ENCODE assay signal across 10 cellular contexts in the genomic region with DNA sequence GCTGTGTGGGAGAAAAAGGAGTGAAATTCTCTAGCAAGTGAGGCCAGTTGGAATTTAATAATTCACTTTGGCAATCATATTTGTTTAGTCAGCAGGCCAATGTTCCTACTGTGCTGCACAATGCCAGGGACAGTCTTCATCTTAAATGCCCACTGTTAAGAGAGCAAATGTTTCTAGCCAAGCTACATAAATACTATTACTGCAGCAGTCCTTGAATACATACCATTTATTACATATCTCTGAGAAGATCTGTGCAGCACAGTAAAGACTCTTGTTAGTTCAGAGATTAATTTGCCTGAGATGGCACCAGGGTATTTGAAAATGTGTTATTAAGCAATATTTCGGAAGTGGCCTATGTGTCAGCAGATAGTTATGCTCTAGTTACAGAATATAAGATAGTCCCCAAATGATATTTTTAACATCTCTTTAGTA.
DNase-seq lines count a peak whose midpoint lies in the region; ATAC-seq and TF ChIP-seq lines count a peak whose summit lies in the region.
"Had no signal": no experiment of that assay in that cellular context is flagged by ENCODE, and none has a peak within 500 bp of the region (broad histone marks: within the 10 kb centered on the region; RNA-seq: fewer than 3 reads in every experiment).

No MANE protein-coding gene starts in this region.

- H3K9me3 Mint-ChIP-seq in CD14-positive monocyte, result no peaks in the 10 kb centered on the region

- ATAC-seq in HG02759 (IDR thresholded peaks at IDR 0.05; ENCODE audit: unreplicated experiment), result no peak
- ATAC-seq: stimulated activated naive CD8-positive, alpha-beta T cell treated with anti-CD3 and anti-CD28 coated beads, Interleukin-15, Interleukin-2, amounts not matched to agents 100 U/mL and 50 U/mL, for 24 hours had no signal

- H3F3A ChIP-seq in SK-N-SH (replicated peaks; ENCODE audit: insufficient read depth) (peaks cover 16% of the 10 kb centered on the region), smooth muscle cell (ENCODE audit: low read depth) (peaks cover 17% of the 10 kb centered on the region)

- H2AFZ ChIP-seq in SK-N-SH (ENCODE audit: low read depth) (no peak overlapping the region; the same call in 1 of the 2 replicates), smooth muscle cell (ENCODE audit: low read depth) (peak overlapping the region; percentile 5)

- no peak for TF ChIP-seq EP300 in SK-N-SH (IDR thresholded peaks at IDR 0.05; ENCODE audit: borderline replicate concordance in 1 of 2, low read depth in 1 of 2, low read length in 1 of 2)

- peaks cover 3 to 10% of the 10 kb centered on the region in 2 experiments for H3K36me3 ChIP-seq in SK-N-SH (replicated peaks in 1 of 2; ENCODE audit: control insufficient read depth in 1 of 2, insufficient read depth in 2 of 2, low read length in 1 of 2)
- H3K36me3 ChIP-seq in smooth muscle cell (ENCODE audit: low read depth), result no peaks in the 10 kb centered on the region

- TF ChIP-seq CTCF in SK-N-SH (IDR thresholded peaks at IDR 0.05) (no peak), smooth muscle cell (IDR thresholded peaks at IDR 0.05; ENCODE audit: borderline replicate concordance, insufficient read depth, poor library complexity, severe bottlenecking) (no peak), CD14-positive monocyte (IDR thresholded peaks at IDR 0.05) (no peak)

- H3K4me3 ChIP-seq in SK-N-SH (ENCODE audit: low read depth in 2 of 2, low read length in 1 of 2) (no peak overlapping the region; a peak in 1 of 4 replicates), smooth muscle cell (no peak overlapping the region)

- intact Hi-C loops in CD14-positive monocyte (cut with micrococcal nuclease), result no loop called here

- H3K27me3 ChIP-seq in SK-N-SH (ENCODE audit: insufficient read depth) (no peaks in the 10 kb centered on the region), smooth muscle cell (ENCODE audit: low read depth) (no peaks in the 10 kb centered on the region)

- H3K36me3 Mint-ChIP-seq in CD14-positive monocyte, result no peaks in the 10 kb centered on the region

- no peaks in the 10 kb centered on the region for H3K9me3 ChIP-seq in SK-N-SH
- H3K9me3 ChIP-seq in smooth muscle cell (replicated peaks; ENCODE audit: low read depth), result no peaks in the 10 kb centered on the region

- H3K27me3 Mint-ChIP-seq in CD14-positive monocyte (ENCODE audit: low read depth in 3 of 3), result peaks cover 0 to 6% (median 4%) of the 10 kb centered on the region in 3 donors

- H3K4me2 ChIP-seq in SK-N-SH (peak overlapping the region; percentile 46), smooth muscle cell (peak overlapping the region; percentile 56)

- H3K79me2 ChIP-seq in SK-N-SH (ENCODE audit: insufficient read depth) (peaks cover 12% of the 10 kb centered on the region; the same call in 1 of the 2 replicates), smooth muscle cell (ENCODE audit: low read depth) (no peaks in the 10 kb centered on the region)

- H3K27ac ChIP-seq in SK-N-SH (ENCODE audit: low read depth in 2 of 2, low read length in 1 of 2) (peak overlapping the region; percentile 22 to 71; a peak in 3 of 4 replicates), smooth muscle cell (ENCODE audit: low read depth) (peak overlapping the region; percentile 82)

- H3K4me3 Mint-ChIP-seq in CD14-positive monocyte, result no peak overlapping the region

- H3K9ac ChIP-seq in SK-N-SH (peak overlapping the region; percentile 39; the same call in 1 of the 2 replicates), smooth muscle cell (ENCODE audit: low read depth) (no peak overlapping the region)

- peaks cover 2 to 24% of the 10 kb centered on the region in 2 experiments for H3K4me1 ChIP-seq in SK-N-SH (ENCODE audit: control insufficient read depth in 1 of 2, insufficient read depth in 2 of 2, low read depth in 1 of 2, low read length in 1 of 2)
- H3K4me1 ChIP-seq in smooth muscle cell (ENCODE audit: low read depth), result peaks cover 27% of the 10 kb centered on the region

- WGBS in SK-N-SH (ENCODE audit: low lambda C conversion rate), result 40% methylated on average over 1 of the region's 1 CpG
- 29% methylated on average over 1 of the region's 1 CpG for WGBS in smooth muscle cell (ENCODE audit: low lambda C conversion rate)

- no peaks in the 10 kb centered on the region for H3K9me2 ChIP-seq in SK-N-SH

- H4K20me1 ChIP-seq in SK-N-SH (ENCODE audit: insufficient read depth) (no peaks in the 10 kb centered on the region), smooth muscle cell (ENCODE audit: low read depth) (no peaks in the 10 kb centered on the region)

- CTCF ChIA-PET in SK-N-SH (lab: Yijun Ruan, JAX), result interaction anchor here (2.1 kb wide), 1 partner anchor 11 kb away, joined by 7 read pairs; no protein-coding TSS in a partner anchor

- DNase-seq in HT1080 (ENCODE audit: low read depth) (peak; percentile 62), SK-N-SH (no peak), foreskin melanocyte (peak; percentile 51), smooth muscle cell (lab: John Stamatoyannopoulos, UW; ENCODE audit: unreplicated experiment) (no peak), CD14-positive monocyte (ENCODE audit: low spot score) (no peak)
- DNase-seq in activated naive CD4-positive, alpha-beta T cell treated with Interleukin-2 at 50 U/mL for 16 hours, result no peak
- DNase-seq in activated CD8-positive, alpha-beta memory T cell treated with anti-CD3 and anti-CD28 coated beads, Interleukin-2, amount 50 U/mL, for 48 hours, result no peak
- DNase-seq: MV-4-11; stimulated activated naive CD8-positive, alpha-beta T cell treated with anti-CD3 and anti-CD28 coated beads, Interleukin-15, Interleukin-2, amounts not matched to agents 100 U/mL and 50 U/mL, for 24 hours had no signal

- POLR2A ChIA-PET in SK-N-SH (lab: Yijun Ruan, JAX), result no interaction called here

- H3K27ac Mint-ChIP-seq in CD14-positive monocyte, result no peak overlapping the region

- no peaks in the 10 kb centered on the region for H3K4me1 Mint-ChIP-seq in CD14-positive monocyte

- no peak for TF ChIP-seq RAD21 in SK-N-SH (IDR thresholded peaks at IDR 0.05; ENCODE audit: low read length)

TF ChIP-seq in SK-N-SH, 30 proteins besides CTCF, POLR2A, EP300 and RAD21:
- TF ChIP-seq, protein P1, sequence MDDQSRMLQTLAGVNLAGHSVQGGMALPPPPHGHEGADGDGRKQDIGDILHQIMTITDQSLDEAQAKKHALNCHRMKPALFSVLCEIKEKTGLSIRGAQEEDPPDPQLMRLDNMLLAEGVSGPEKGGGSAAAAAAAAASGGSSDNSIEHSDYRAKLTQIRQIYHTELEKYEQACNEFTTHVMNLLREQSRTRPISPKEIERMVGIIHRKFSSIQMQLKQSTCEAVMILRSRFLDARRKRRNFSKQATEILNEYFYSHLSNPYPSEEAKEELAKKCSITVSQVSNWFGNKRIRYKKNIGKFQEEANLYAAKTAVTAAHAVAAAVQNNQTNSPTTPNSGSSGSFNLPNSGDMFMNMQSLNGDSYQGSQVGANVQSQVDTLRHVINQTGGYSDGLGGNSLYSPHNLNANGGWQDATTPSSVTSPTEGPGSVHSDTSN (IDR thresholded peaks at IDR 0.05), result peak; percentile 13; the same call in 1 of the 2 replicates
- TF ChIP-seq FOXJ3 (CRISPR knock-in tag; IDR thresholded peaks at IDR 0.05), result no peak
- TF ChIP-seq TCF12 (IDR thresholded peaks at IDR 0.05), result peak; percentile 25; the same call in 1 of the 2 replicates

Comparison
In these comparisons a context has a peak if more than half of its experiments do, and no peak if none do; other contexts are left out.
1. DNase-seq: peak in HT1080 (single experiment) and foreskin melanocyte (single experiment); none in SK-N-SH (single experiment), smooth muscle cell (single experiment), activated naive CD4-positive, alpha-beta T cell treated with Interleukin-2 at 50 U/mL for 16 hours (single experiment), CD14-positive monocyte (single experiment) and activated CD8-positive, alpha-beta memory T cell treated with anti-CD3 and anti-CD28 coated beads, Interleukin-2, amount 50 U/mL, for 48 hours (single experiment).